ENCODE assay signal across 1 cellular context in the genomic region with DNA sequence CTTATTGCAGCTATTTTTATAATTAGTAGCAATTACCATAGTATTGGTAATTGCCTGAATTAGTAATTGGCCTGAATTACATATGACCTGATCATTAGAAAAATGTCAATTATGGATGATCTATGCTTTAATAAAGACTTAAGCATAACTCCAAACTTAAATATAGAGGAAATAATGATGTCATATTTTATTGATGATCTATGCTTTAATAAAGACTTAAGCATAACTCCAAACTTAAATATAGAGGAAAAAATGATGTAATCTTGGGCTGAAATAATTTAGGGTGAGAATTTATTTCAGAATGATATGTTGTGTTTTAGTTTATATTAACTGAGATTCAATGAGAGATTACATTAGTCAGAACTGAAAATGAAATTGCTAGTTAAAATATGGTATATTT.
TF ChIP-seq lines count a peak whose summit lies in the region.

No MANE protein-coding gene starts in this region.

TF ChIP-seq in HEK293, 187 proteins besides CTCF, POLR2A, EP300 and RAD21 (continued from another document):
- TF ChIP-seq, protein P1, sequence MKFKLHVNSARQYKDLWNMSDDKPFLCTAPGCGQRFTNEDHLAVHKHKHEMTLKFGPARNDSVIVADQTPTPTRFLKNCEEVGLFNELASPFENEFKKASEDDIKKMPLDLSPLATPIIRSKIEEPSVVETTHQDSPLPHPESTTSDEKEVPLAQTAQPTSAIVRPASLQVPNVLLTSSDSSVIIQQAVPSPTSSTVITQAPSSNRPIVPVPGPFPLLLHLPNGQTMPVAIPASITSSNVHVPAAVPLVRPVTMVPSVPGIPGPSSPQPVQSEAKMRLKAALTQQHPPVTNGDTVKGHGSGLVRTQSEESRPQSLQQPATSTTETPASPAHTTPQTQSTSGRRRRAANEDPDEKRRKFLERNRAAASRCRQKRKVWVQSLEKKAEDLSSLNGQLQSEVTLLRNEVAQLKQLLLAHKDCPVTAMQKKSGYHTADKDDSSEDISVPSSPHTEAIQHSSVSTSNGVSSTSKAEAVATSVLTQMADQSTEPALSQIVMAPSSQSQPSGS (tag by site-specific recombination; IDR thresholded peaks at IDR 0.05; ENCODE audit: low read depth), result peak; percentile 93
- no peak for TF ChIP-seq ZNF658 (tag by site-specific recombination; IDR thresholded peaks at IDR 0.05)
- no peak for TF ChIP-seq ZNF792 (tag by site-specific recombination; IDR thresholded peaks at IDR 0.05)
- TF ChIP-seq, protein P2, sequence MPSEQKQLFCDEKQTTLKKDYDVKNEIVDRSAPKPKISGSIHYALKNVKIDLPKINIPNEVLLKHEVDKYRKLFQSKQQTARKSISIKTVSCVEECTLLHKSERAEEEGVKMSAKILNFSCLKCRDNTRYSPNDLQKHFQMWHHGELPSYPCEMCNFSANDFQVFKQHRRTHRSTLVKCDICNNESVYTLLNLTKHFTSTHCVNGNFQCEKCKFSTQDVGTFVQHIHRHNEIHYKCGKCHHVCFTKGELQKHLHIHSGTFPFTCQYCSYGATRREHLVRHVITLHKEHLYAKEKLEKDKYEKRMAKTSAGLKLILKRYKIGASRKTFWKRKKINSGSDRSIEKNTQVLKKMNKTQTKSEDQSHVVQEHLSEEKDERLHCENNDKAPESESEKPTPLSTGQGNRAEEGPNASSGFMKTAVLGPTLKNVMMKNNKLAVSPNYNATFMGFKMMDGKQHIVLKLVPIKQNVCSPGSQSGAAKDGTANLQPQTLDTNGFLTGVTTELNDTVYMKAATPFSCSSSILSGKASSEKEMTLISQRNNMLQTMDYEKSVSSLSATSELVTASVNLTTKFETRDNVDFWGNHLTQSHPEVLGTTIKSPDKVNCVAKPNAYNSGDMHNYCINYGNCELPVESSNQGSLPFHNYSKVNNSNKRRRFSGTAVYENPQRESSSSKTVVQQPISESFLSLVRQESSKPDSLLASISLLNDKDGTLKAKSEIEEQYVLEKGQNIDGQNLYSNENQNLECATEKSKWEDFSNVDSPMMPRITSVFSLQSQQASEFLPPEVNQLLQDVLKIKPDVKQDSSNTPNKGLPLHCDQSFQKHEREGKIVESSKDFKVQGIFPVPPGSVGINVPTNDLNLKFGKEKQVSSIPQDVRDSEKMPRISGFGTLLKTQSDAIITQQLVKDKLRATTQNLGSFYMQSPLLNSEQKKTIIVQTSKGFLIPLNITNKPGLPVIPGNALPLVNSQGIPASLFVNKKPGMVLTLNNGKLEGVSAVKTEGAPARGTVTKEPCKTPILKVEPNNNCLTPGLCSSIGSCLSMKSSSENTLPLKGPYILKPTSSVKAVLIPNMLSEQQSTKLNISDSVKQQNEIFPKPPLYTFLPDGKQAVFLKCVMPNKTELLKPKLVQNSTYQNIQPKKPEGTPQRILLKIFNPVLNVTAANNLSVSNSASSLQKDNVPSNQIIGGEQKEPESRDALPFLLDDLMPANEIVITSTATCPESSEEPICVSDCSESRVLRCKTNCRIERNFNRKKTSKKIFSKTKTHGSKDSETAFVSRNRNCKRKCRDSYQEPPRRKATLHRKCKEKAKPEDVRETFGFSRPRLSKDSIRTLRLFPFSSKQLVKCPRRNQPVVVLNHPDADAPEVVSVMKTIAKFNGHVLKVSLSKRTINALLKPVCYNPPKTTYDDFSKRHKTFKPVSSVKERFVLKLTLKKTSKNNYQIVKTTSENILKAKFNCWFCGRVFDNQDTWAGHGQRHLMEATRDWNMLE (tag by site-specific recombination; conservative IDR thresholded peaks at IDR 0.05; ENCODE audit: low read depth), result no peak
